Comparison of ENCODE assay signal across 12 cellular contexts in genomic region chr16:85550422-85551318, GRCh38.
A peak's percentile ranks its signal among the peaks of the same experiment; 100 is the strongest.
DNase-seq lines count a peak whose midpoint lies in the region; ATAC-seq and TF ChIP-seq lines count a peak whose summit lies in the region.
"Had no signal": no experiment of that assay in that cellular context is flagged by ENCODE, and none has a peak within 500 bp of the region (broad histone marks: within the 10 kb centered on the region; RNA-seq: fewer than 3 reads in every experiment).

No MANE protein-coding gene starts in this region.

- POLR2A ChIA-PET in Panc1 (lab: Charles Lee): no interaction called here

- H3K9me3 ChIP-seq in Panc1 (ENCODE audit: control insufficient read depth, insufficient read depth, low read depth, low read length): no peaks in the 10 kb centered on the region
- no peaks in the 10 kb centered on the region for H3K9me3 ChIP-seq in suprapubic skin
- H3K9me3 ChIP-seq: SJSA1, tibial artery had no signal

- TF ChIP-seq CTCF in Panc1 (IDR thresholded peaks at IDR 0.05): peak; percentile 25; the same call in 1 of the 2 replicates
- no peak for TF ChIP-seq CTCF in osteocyte (IDR thresholded peaks at IDR 0.05)
- no peak for TF ChIP-seq CTCF in suprapubic skin (IDR thresholded peaks at IDR 0.05)

- no peaks in the 10 kb centered on the region for H3K27me3 ChIP-seq in Panc1 (ENCODE audit: control insufficient read depth, insufficient read depth, low read length)
- no peaks in the 10 kb centered on the region for H3K27me3 ChIP-seq in suprapubic skin
- H3K27me3 ChIP-seq: SJSA1, tibial artery had no signal

- TF ChIP-seq EP300 in suprapubic skin (IDR thresholded peaks at IDR 0.05): no peak

- ATAC-seq in Panc1 (no peak), left ventricle myocardium superior (peak; percentile 19)
- no peak for ATAC-seq in stimulated activated naive CD8-positive, alpha-beta T cell treated with anti-CD3 and anti-CD28 coated beads, Interleukin-15, amount 100 ng/mL, for 72 hours

- CTCF ChIA-PET in Panc1 (lab: Charles Lee): interaction anchor here (0.6 to 1.6 kb wide), 3 partner anchors 65 to 130 kb away, joined by 3 to 12 read pairs (median 10); no protein-coding TSS in a partner anchor

- H3K4me3 ChIP-seq in Panc1 (ENCODE audit: low read depth in 2 of 2, low read length in 2 of 2) (no peak overlapping the region), suprapubic skin (no peak overlapping the region)
- H3K4me3 ChIP-seq: SJSA1, tibial artery had no signal

- H3K27me3 Mint-ChIP-seq in activated naive CD8-positive, alpha-beta T cell: no peaks in the 10 kb centered on the region
- H3K27me3 Mint-ChIP-seq in activated naive CD8-positive, alpha-beta T cell treated with anti-CD3 and anti-CD28 coated beads for 36 hours: no peaks in the 10 kb centered on the region
- H3K27me3 Mint-ChIP-seq in stimulated activated naive CD8-positive, alpha-beta T cell treated with anti-CD3 and anti-CD28 coated beads, Interleukin-15, amount 100 ng/mL, for 72 hours: no peaks in the 10 kb centered on the region
- H3K27me3 Mint-ChIP-seq in osteocyte (ENCODE audit: unreplicated experiment): no peaks in the 10 kb centered on the region

- BruUV-seq in Panc1 (replicated peaks; lab: Mats Ljungman, UMichigan): no TSS peak

- DNase-seq in activated naive CD8-positive, alpha-beta T cell treated with anti-CD3 and anti-CD28 coated beads for 36 hours: no peak
- no peak for DNase-seq in Panc1 (ENCODE audit: low read depth, low spot score)
- no peak for DNase-seq in left ventricle myocardium superior
- DNase-seq in stimulated activated naive CD8-positive, alpha-beta T cell treated with anti-CD3 and anti-CD28 coated beads, Interleukin-15, amount 100 ng/mL, for 72 hours: no peak
- no peak for DNase-seq in osteocyte (ENCODE audit: extremely low spot score, unreplicated experiment)
- DNase-seq in NCI-H2171 treated with DMSO at 0.1 percent for 48 hours (lab: John Stamatoyannopoulos, UW): no peak
- DNase-seq in suprapubic skin (ENCODE audit: low spot score in 2 of 2): no peak
- DNase-seq: activated CD8-positive, alpha-beta memory T cell treated with anti-CD3 and anti-CD28 coated beads, Interleukin-2, amount 50 U/mL, for 48 hours; tibial artery; WERI-Rb-1 had no signal

- no peak overlapping the region for H3K4me3 Mint-ChIP-seq in activated naive CD8-positive, alpha-beta T cell
- no peak overlapping the region for H3K4me3 Mint-ChIP-seq in activated naive CD8-positive, alpha-beta T cell treated with anti-CD3 and anti-CD28 coated beads for 36 hours
- H3K4me3 Mint-ChIP-seq in stimulated activated naive CD8-positive, alpha-beta T cell treated with anti-CD3 and anti-CD28 coated beads, Interleukin-15, amount 100 ng/mL, for 72 hours: peak overlapping the region; percentile 15 to 77
- no peak overlapping the region for H3K4me3 Mint-ChIP-seq in osteocyte (ENCODE audit: unreplicated experiment)

- H3K27ac Mint-ChIP-seq in activated naive CD8-positive, alpha-beta T cell: peak overlapping the region; percentile 22
- no peak overlapping the region for H3K27ac Mint-ChIP-seq in activated naive CD8-positive, alpha-beta T cell treated with anti-CD3 and anti-CD28 coated beads for 36 hours
- H3K27ac Mint-ChIP-seq in stimulated activated naive CD8-positive, alpha-beta T cell treated with anti-CD3 and anti-CD28 coated beads, Interleukin-15, amount 100 ng/mL, for 72 hours: peak overlapping the region in 1 of 2 donors; percentile 14
- no peak overlapping the region for H3K27ac Mint-ChIP-seq in osteocyte (ENCODE audit: unreplicated experiment)

- in situ Hi-C loops in Panc1 (cut with HindIII; ENCODE audit: low pct_unique_long_range_greater_than_20kb, low sequenced_read_pairs): no loop called here

- peak overlapping the region; percentile 80 for H3K27ac ChIP-seq in Panc1 (ENCODE audit: low read length)
- H3K27ac ChIP-seq in suprapubic skin: no peak overlapping the region
- H3K27ac ChIP-seq: SJSA1, WERI-Rb-1 had no signal

- peaks cover 24% of the 10 kb centered on the region for H3K4me1 Mint-ChIP-seq in activated naive CD8-positive, alpha-beta T cell (ENCODE audit: low read depth)
- peaks cover 31% of the 10 kb centered on the region for H3K4me1 Mint-ChIP-seq in activated naive CD8-positive, alpha-beta T cell treated with anti-CD3 and anti-CD28 coated beads for 36 hours
- peaks cover 41% of the 10 kb centered on the region for H3K4me1 Mint-ChIP-seq in stimulated activated naive CD8-positive, alpha-beta T cell treated with anti-CD3 and anti-CD28 coated beads, Interleukin-15, amount 100 ng/mL, for 72 hours
- peaks cover 18% of the 10 kb centered on the region for H3K4me1 Mint-ChIP-seq in osteocyte (ENCODE audit: unreplicated experiment)

- H3K36me3 Mint-ChIP-seq in activated naive CD8-positive, alpha-beta T cell: no peaks in the 10 kb centered on the region
- no peaks in the 10 kb centered on the region for H3K36me3 Mint-ChIP-seq in activated naive CD8-positive, alpha-beta T cell treated with anti-CD3 and anti-CD28 coated beads for 36 hours
- no peaks in the 10 kb centered on the region for H3K36me3 Mint-ChIP-seq in osteocyte (ENCODE audit: unreplicated experiment)

- 80% methylated on average over 16 of the region's 24 CpGs for WGBS in suprapubic skin

- H3K9me3 Mint-ChIP-seq in activated naive CD8-positive, alpha-beta T cell (ENCODE audit: low read depth): no peaks in the 10 kb centered on the region
- H3K9me3 Mint-ChIP-seq in activated naive CD8-positive, alpha-beta T cell treated with anti-CD3 and anti-CD28 coated beads for 36 hours: no peaks in the 10 kb centered on the region
- no peaks in the 10 kb centered on the region for H3K9me3 Mint-ChIP-seq in stimulated activated naive CD8-positive, alpha-beta T cell treated with anti-CD3 and anti-CD28 coated beads, Interleukin-15, amount 100 ng/mL, for 72 hours
- no peaks in the 10 kb centered on the region for H3K9me3 Mint-ChIP-seq in osteocyte (ENCODE audit: unreplicated experiment)

- intact Hi-C loops in Panc1 (cut with micrococcal nuclease; ENCODE audit: unreplicated experiment): no loop called here
- intact Hi-C loops in left ventricle myocardium superior (cut with micrococcal nuclease): loop anchor here (10.0 kb wide), 1 partner anchor 54 kb away; no protein-coding TSS in a partner anchor

- no peak for TF ChIP-seq POLR2A in suprapubic skin (IDR thresholded peaks at IDR 0.05)

- H3K36me3 ChIP-seq in Panc1 (ENCODE audit: control insufficient read depth, insufficient read depth, low read length): no peaks in the 10 kb centered on the region; the same call in 1 of the 2 replicates
- no peaks in the 10 kb centered on the region for H3K36me3 ChIP-seq in suprapubic skin
- H3K36me3 ChIP-seq: tibial artery, WERI-Rb-1 had no signal

- H3K4me1 ChIP-seq in Panc1 (ENCODE audit: control insufficient read depth, insufficient read depth, low read length) (peaks cover 24% of the 10 kb centered on the region), suprapubic skin (peaks cover 43% of the 10 kb centered on the region)

Comparison
In these comparisons a context has a peak if more than half of its experiments do, and no peak if none do; other contexts are left out.
1. H3K4me3 Mint-ChIP-seq: peak in stimulated activated naive CD8-positive, alpha-beta T cell treated with anti-CD3 and anti-CD28 coated beads, Interleukin-15, amount 100 ng/mL, for 72 hours (2 of 2); none in activated naive CD8-positive, alpha-beta T cell (single experiment), activated naive CD8-positive, alpha-beta T cell treated with anti-CD3 and anti-CD28 coated beads for 36 hours (single experiment) and osteocyte (single experiment).